In genomic region chrX:12890467-12890866, GRCh38 we compare ENCODE assay signal across 9 cellular contexts. TPM values are rescaled to one million over a fixed set of nuclear protein-coding genes. Genes with fewer than 3 reads are reported as not detected.
DNase-seq lines count a peak whose midpoint lies in the region; ATAC-seq and TF ChIP-seq lines count a peak whose summit lies in the region.
"Had no signal": no experiment of that assay in that cellular context is flagged by ENCODE, and none has a peak within 500 bp of the region (broad histone marks: within the 10 kb centered on the region; RNA-seq: fewer than 3 reads in every experiment).

No MANE protein-coding gene starts in this region.

- no peak overlapping the region for H3K18ac ChIP-seq in H9 (ENCODE audit: insufficient read length, low read depth, low read length)

- no peak overlapping the region for H3K56ac ChIP-seq in H9 (ENCODE audit: insufficient read length, low read depth, low read length)

- no peak overlapping the region for H2BK5ac ChIP-seq in H9 (ENCODE audit: insufficient read length, low read length)

- H3K4ac ChIP-seq in H9 (ENCODE audit: low read depth, low read length) = no peak overlapping the region

- no peaks in the 10 kb centered on the region for H4K20me1 ChIP-seq in H9 (ENCODE audit: control insufficient read depth, insufficient read depth, insufficient read length)

- no peak for TF ChIP-seq CTCF in Peyer's patch (IDR thresholded peaks at IDR 0.05)
- no peak for TF ChIP-seq CTCF in sigmoid colon (IDR thresholded peaks at IDR 0.05)
- TF ChIP-seq CTCF in H9 (conservative IDR thresholded peaks at IDR 0.05) = no peak

- peaks cover 31% of the 10 kb centered on the region for H3K4me1 Mint-ChIP-seq in activated T-cell treated with anti-CD3 and anti-CD28 coated beads, Interleukin-2, amount 50 U/mL, for 24 hours (ENCODE audit: low read depth)
- no peaks in the 10 kb centered on the region for H3K4me1 Mint-ChIP-seq in H9

- H3K79me1 ChIP-seq in H9 (ENCODE audit: insufficient read depth, low read depth, low read length, poor library complexity, severe bottlenecking) = no peaks in the 10 kb centered on the region

- no peaks in the 10 kb centered on the region for H3K9me3 ChIP-seq in Peyer's patch
- H3K9me3 ChIP-seq in sigmoid colon = no peaks in the 10 kb centered on the region
- no peaks in the 10 kb centered on the region for H3K9me3 ChIP-seq in H9 (ENCODE audit: control insufficient read depth, low read depth, low read length)

- no peak overlapping the region for H2AFZ ChIP-seq in H9 (ENCODE audit: low read length)

- no peaks in the 10 kb centered on the region for H3K36me3 Mint-ChIP-seq in activated T-cell treated with anti-CD3 and anti-CD28 coated beads, Interleukin-2, amount 50 U/mL, for 24 hours (ENCODE audit: low read depth)
- H3K36me3 Mint-ChIP-seq in H9 (ENCODE audit: insufficient read depth in 1 of 3, low read depth in 3 of 3) = no peaks in the 10 kb centered on the region; a peak in 1 of 7 replicates

- no peak for TF ChIP-seq EP300 in sigmoid colon (IDR thresholded peaks at IDR 0.05)

- no peaks in the 10 kb centered on the region for H3K23me2 ChIP-seq in H9 (ENCODE audit: insufficient read length, low read depth, low read length, poor library complexity, severe bottlenecking)

- H3K4me2 ChIP-seq in H9 (ENCODE audit: insufficient read depth, insufficient read length, low read length) = no peak overlapping the region

- no peak overlapping the region for H3K4me3 ChIP-seq in Peyer's patch
- no peak overlapping the region for H3K4me3 ChIP-seq in sigmoid colon

- H3K9ac ChIP-seq in H9 (ENCODE audit: extremely low read depth, insufficient read length, low read length) = no peak overlapping the region

- peak overlapping the region; percentile 75 for H3K27ac Mint-ChIP-seq in activated T-cell treated with anti-CD3 and anti-CD28 coated beads, Interleukin-2, amount 50 U/mL, for 24 hours
- no peak overlapping the region for H3K27ac Mint-ChIP-seq in H9

- H3K4me3 Mint-ChIP-seq in activated T-cell treated with anti-CD3 and anti-CD28 coated beads, Interleukin-2, amount 50 U/mL, for 24 hours = no peak overlapping the region
- H3K4me3 Mint-ChIP-seq in H9 = no peak overlapping the region

- H3T11ph ChIP-seq in H9 (ENCODE audit: low read length) = no peak overlapping the region

- H2AK5ac ChIP-seq in H9 (ENCODE audit: insufficient read length, low read length) = no peak overlapping the region

- 43 to 75% methylated on average over 5 of the region's 5 CpGs for WGBS in sigmoid colon, 2 donors
- WGBS in H9 (ENCODE audit: extremely low coverage, insufficient read length, low lambda C conversion rate) = no CpG with 5 or more reads among the region's 5 CpGs

- H3K27ac ChIP-seq in Peyer's patch (peak overlapping the region; percentile 12 to 62 (median 32)), sigmoid colon (no peak overlapping the region), H9 (ENCODE audit: insufficient read length, low read depth, low read length) (no peak overlapping the region)

- H3K79me2 ChIP-seq in H9 (ENCODE audit: insufficient read depth, low read length) = no peaks in the 10 kb centered on the region

- no peak overlapping the region for H2BK20ac ChIP-seq in H9 (ENCODE audit: low read depth, low read length, poor library complexity, severe bottlenecking)

- TF ChIP-seq POLR2A in Peyer's patch (IDR thresholded peaks at IDR 0.05) = no peak
- TF ChIP-seq POLR2A in sigmoid colon (IDR thresholded peaks at IDR 0.05) = no peak

- H3K27me3 Mint-ChIP-seq in activated T-cell treated with anti-CD3 and anti-CD28 coated beads, Interleukin-2, amount 50 U/mL, for 24 hours = peaks cover 62% of the 10 kb centered on the region
- H3K27me3 Mint-ChIP-seq in H9 (ENCODE audit: low read depth) = no peaks in the 10 kb centered on the region; the same call in 1 of the 2 replicates

- no peak overlapping the region for H2BK15ac ChIP-seq in H9 (ENCODE audit: low read depth, low read length)

- no peak overlapping the region for H2BK12ac ChIP-seq in H9 (ENCODE audit: insufficient read length, low read depth, low read length)

- H3K36me3 ChIP-seq in Peyer's patch (no peaks in the 10 kb centered on the region), sigmoid colon (no peaks in the 10 kb centered on the region)

- H2BK120ac ChIP-seq in H9 (ENCODE audit: low read depth, low read length, poor library complexity, severe bottlenecking) = no peak overlapping the region

- H4K5ac ChIP-seq in H9 (ENCODE audit: insufficient read length, low read depth, low read length) = no peak overlapping the region

- H3K23ac ChIP-seq in H9 (ENCODE audit: insufficient read length, low read depth, low read length) = no peak overlapping the region

- DNase-seq in activated T-cell treated with anti-CD3 and anti-CD28 coated beads, Interleukin-2, amount 50 U/mL, for 24 hours = no peak
- no peak for DNase-seq in activated T-cell treated with anti-CD3 and anti-CD28 coated beads, Interleukin-2, amount 50 U/mL, for 48 hours
- no peak for DNase-seq in Peyer's patch
- DNase-seq in stimulated activated naive CD8-positive, alpha-beta T cell treated with anti-CD3 and anti-CD28 coated beads, Interleukin-15, Interleukin-2, amounts not matched to agents 100 U/mL and 50 U/mL, for 24 hours = no peak
- DNase-seq in sigmoid colon = no peak
- DNase-seq in H9 = no peak
- no peak for DNase-seq in DMS79 (lab: John Stamatoyannopoulos, UW)

- H4K91ac ChIP-seq in H9 (ENCODE audit: insufficient read length, low read depth, low read length) = no peak overlapping the region

- intact Hi-C loops in sigmoid colon (cut with DNase I) = no loop called here

- peaks cover 5% of the 10 kb centered on the region for H3K9me3 Mint-ChIP-seq in activated T-cell treated with anti-CD3 and anti-CD28 coated beads, Interleukin-2, amount 50 U/mL, for 24 hours
- H3K9me3 Mint-ChIP-seq in H9 = peaks cover 53 to 64% of the 10 kb centered on the region in 2 experiments

- no peak overlapping the region for H3K14ac ChIP-seq in H9 (ENCODE audit: insufficient read depth, low read length)

- H4K8ac ChIP-seq in H9 (replicated peaks; ENCODE audit: insufficient read length, low read depth, low read length) = no peak overlapping the region

- H3K27me3 ChIP-seq in Peyer's patch (no peaks in the 10 kb centered on the region), sigmoid colon (no peaks in the 10 kb centered on the region), H9 (ENCODE audit: insufficient read depth, low read length) (no peaks in the 10 kb centered on the region)

- H3K4me1 ChIP-seq in Peyer's patch = no peaks in the 10 kb centered on the region
- no peaks in the 10 kb centered on the region for H3K4me1 ChIP-seq in sigmoid colon
- H3K4me1 ChIP-seq in H9 (ENCODE audit: insufficient read depth, low read length) = no peaks in the 10 kb centered on the region

- ATAC-seq in HG02981 (IDR thresholded peaks at IDR 0.05; ENCODE audit: unreplicated experiment) = peak; percentile 64
- ATAC-seq in stimulated activated naive CD8-positive, alpha-beta T cell treated with anti-CD3 and anti-CD28 coated beads, Interleukin-15, Interleukin-2, amounts not matched to agents 100 U/mL and 50 U/mL, for 24 hours = peak; percentile 59
- ATAC-seq: left lobe of liver had no signal

RNA-seq across cellular contexts. Expression of gene TLR8, which starts 16.0 kb away (rescaled TPM):
- total RNA-seq in Peyer's patch (1 to 10 TPM in 1 of 4 donors, under 1 TPM in 1, not detected in 2; 0.28 to 1.3 TPM), sigmoid colon (1 to 10 TPM in 3 of 4 donors, under 1 TPM in 1; 0.28 to 3.0 (median 2.7) TPM), H9 (2021) (not detected in 2 replicates)
- polyA plus RNA-seq in sigmoid colon = 1 to 10 TPM in 2 of 3 donors, under 1 TPM in 1; 0.60 to 1.7 (median 1.4) TPM

RNA-seq across cellular contexts. Expression of gene TLR7, which starts 23.6 kb away (rescaled TPM):
- total RNA-seq in Peyer's patch (1 to 10 TPM in 1 of 4 donors, under 1 TPM in 2, not detected in 1; 0.27 to 5.0 (median 0.38) TPM), sigmoid colon (under 1 TPM; 0.28 to 0.71 (median 0.52) TPM), H9 (2021) (not detected in 2 replicates)
- polyA plus RNA-seq in sigmoid colon = 1 to 10 TPM in 2 of 3 donors, under 1 TPM in 1; under 0.01 to 2.3 (median 1.4) TPM

Comparison
In these comparisons a context has a peak if more than half of its experiments do, and no peak if none do; other contexts are left out.
1. H3K27ac ChIP-seq: peak in Peyer's patch (4 of 4); none in sigmoid colon (0 of 4) and H9 (single experiment).